Comparison of ENCODE assay signal across 16 cellular contexts in genomic region chr9:99353408-99353807, GRCh38.
A peak's percentile ranks its signal among the peaks of the same experiment; 100 is the strongest.
DNase-seq lines count a peak whose midpoint lies in the region; ATAC-seq and TF ChIP-seq lines count a peak whose summit lies in the region.
"Had no signal": no experiment of that assay in that cellular context is flagged by ENCODE, and none has a peak within 500 bp of the region (broad histone marks: within the 10 kb centered on the region; RNA-seq: fewer than 3 reads in every experiment).

No MANE protein-coding gene starts in this region.

- ATAC-seq in gastroesophageal sphincter (peak; percentile 76), HG03175 (IDR thresholded peaks at IDR 0.05; ENCODE audit: unreplicated experiment) (no peak)

- peak; percentile 91 for DNase-seq in ELR (ENCODE audit: low read depth)
- DNase-seq in astrocyte of the hippocampus (ENCODE audit: low read depth, low spot score), result peak; percentile 65
- DNase-seq in stromal cell of bone marrow (ENCODE audit: low read depth), result peak; percentile 98
- no peak for DNase-seq in stimulated activated CD4-positive, alpha-beta T cell treated with anti-CD3 and anti-CD28 coated beads, Interleukin-4, amount 100 ng/mL, for 24 hours
- DNase-seq in NCI-H524 (lab: John Stamatoyannopoulos, UW), result no peak
- no peak for DNase-seq in ovary
- DNase-seq: activated T-cell treated with anti-CD3 and anti-CD28 coated beads for 4 hours; CD8-positive, alpha-beta memory T cell; NCI-H146; NCI-H774; SIG-M5; stimulated activated CD4-positive, alpha-beta T cell treated with anti-CD3 and anti-CD28 coated beads, Interleukin-12 subunit alpha, Interleukin-12 subunit beta, amount 100 ng/mL, for 4 hours; stimulated activated CD8-positive, alpha-beta memory T cell treated with anti-CD3 and anti-CD28 coated beads, Interleukin-4, amount 100 ng/mL, for 48 hours had no signal

- intact Hi-C loops in ovary (cut with DNase I), result no loop called here

- H3K9me3 ChIP-seq in gastroesophageal sphincter (no peaks in the 10 kb centered on the region), ovary (no peaks in the 10 kb centered on the region)
- H3K9me3 ChIP-seq: ascending aorta had no signal

- TF ChIP-seq CTCF in gastroesophageal sphincter (IDR thresholded peaks at IDR 0.05) (no peak), ovary (IDR thresholded peaks at IDR 0.05) (no peak)

- WGBS in gastroesophageal sphincter (ENCODE audit: low coverage in 1 of 2), 2 donors, result 43 to 65% methylated on average over 4 to 5 of the region's 5 CpGs
- 60 to 74% (median 65%) methylated on average over 5 of the region's 5 CpGs for WGBS in ovary, 3 donors

- H3K27ac ChIP-seq in gastroesophageal sphincter, result peak overlapping the region in 3 of 4 donors; percentile 58 to 64 (median 63)
- no peak overlapping the region for H3K27ac ChIP-seq in ovary
- H3K27ac ChIP-seq: ascending aorta had no signal

- TF ChIP-seq POLR2A in gastroesophageal sphincter (IDR thresholded peaks at IDR 0.05) (no peak), ovary (IDR thresholded peaks at IDR 0.05) (no peak)

- H3K36me3 ChIP-seq in gastroesophageal sphincter, result no peaks in the 10 kb centered on the region
- H3K36me3 ChIP-seq in ovary, result no peaks in the 10 kb centered on the region
- H3K36me3 ChIP-seq: ascending aorta had no signal

- H3K4me3 ChIP-seq in gastroesophageal sphincter (no peak overlapping the region), ovary (no peak overlapping the region)
- H3K4me3 ChIP-seq: ascending aorta had no signal

- H3K4me1 ChIP-seq in gastroesophageal sphincter, result peaks cover 0 to 27% (median 0%) of the 10 kb centered on the region in 3 donors
- no peaks in the 10 kb centered on the region for H3K4me1 ChIP-seq in ovary (ENCODE audit: insufficient read depth)
- H3K4me1 ChIP-seq: ascending aorta had no signal

- H3K27me3 ChIP-seq in gastroesophageal sphincter, result no peaks in the 10 kb centered on the region
- no peaks in the 10 kb centered on the region for H3K27me3 ChIP-seq in ovary
- H3K27me3 ChIP-seq: ascending aorta had no signal

- TF ChIP-seq EP300 in gastroesophageal sphincter (IDR thresholded peaks at IDR 0.05) (no peak), ovary (IDR thresholded peaks at IDR 0.05) (no peak)

Comparison
In these comparisons a context has a peak if more than half of its experiments do, and no peak if none do; other contexts are left out.
1. DNase-seq: peak in ELR (single experiment), astrocyte of the hippocampus (single experiment) and stromal cell of bone marrow (single experiment); none in stimulated activated CD4-positive, alpha-beta T cell treated with anti-CD3 and anti-CD28 coated beads, Interleukin-4, amount 100 ng/mL, for 24 hours (single experiment), NCI-H524 (0 of 2) and ovary (0 of 5).
2. H3K27ac ChIP-seq: peak in gastroesophageal sphincter (3 of 4); none in ovary (0 of 2).